Comparison of ENCODE assay signal across 21 cellular contexts in genomic region chr13:107457686-107458085, GRCh38.
DNase-seq lines count a peak whose midpoint lies in the region; ATAC-seq and TF ChIP-seq lines count a peak whose summit lies in the region.
"Had no signal": no experiment of that assay in that cellular context is flagged by ENCODE, and none has a peak within 500 bp of the region (broad histone marks: within the 10 kb centered on the region; RNA-seq: fewer than 3 reads in every experiment).

No MANE protein-coding gene starts in this region.

- no peaks in the 10 kb centered on the region for H3K4me1 Mint-ChIP-seq in Calu3 (ENCODE audit: low read depth, unreplicated experiment)
- H3K4me1 Mint-ChIP-seq: nephron; stimulated activated effector memory CD8-positive, alpha-beta T cell treated with anti-CD3 and anti-CD28 coated beads, Interleukin-12 subunit alpha, Interleukin-12 subunit beta, amount 100 ng/mL, for 72 hours had no signal

- H3K27me3 Mint-ChIP-seq in Calu3 (ENCODE audit: unreplicated experiment): no peaks in the 10 kb centered on the region

- no peaks in the 10 kb centered on the region for H3K9me3 Mint-ChIP-seq in Calu3 (ENCODE audit: low read depth, unreplicated experiment)

- BruUV-seq in Calu3 (replicated peaks; lab: Mats Ljungman, UMichigan): no TSS peak

- DNase-seq in DMS53 treated with DMSO at 0.1 percent for 48 hours (lab: John Stamatoyannopoulos, UW; ENCODE audit: unreplicated experiment) (peak; percentile 22), NCI-H187 treated with DMSO at 0.1 percent for 48 hours (lab: John Stamatoyannopoulos, UW) (peak; percentile 86), NCI-H69 (lab: John Stamatoyannopoulos, UW) (peak; percentile 57), lung microvascular endothelial cell (ENCODE audit: low read depth in 2 of 2) (peak; percentile 14 to 64), LoVo (ENCODE audit: low spot score) (no peak), Calu3 (no peak)
- DNase-seq in activated CD4-positive, CD25-positive, alpha-beta regulatory T cell treated with anti-CD3 and anti-CD28 coated beads, Interleukin-2, amount 50 U/mL, for 72 hours: no peak
- DNase-seq: ACHN; activated CD4-positive, alpha-beta T cell treated with anti-CD3 and anti-CD28 coated beads for 1 hour; activated CD8-positive, alpha-beta memory T cell treated with anti-CD3 and anti-CD28 coated beads for 24 hours; activated naive CD4-positive, alpha-beta T cell treated with anti-CD3 and anti-CD28 coated beads for 36 hours; activated T-cell treated with anti-CD3 and anti-CD28 coated beads, Interleukin-2, amount 50 U/mL, for 4 hours; GOT3; left cardiac atrium; NCI-H446; posterior cingulate gyrus; testis had no signal

- CTCF ChIA-PET in Calu3 (lab: Charles Lee): no interaction called here

- H3K27ac Mint-ChIP-seq in Calu3 (ENCODE audit: unreplicated experiment): no peak overlapping the region
- H3K27ac Mint-ChIP-seq: activated naive CD4-positive, alpha-beta T cell treated with anti-CD3 and anti-CD28 coated beads for 36 hours; nephron; stimulated activated effector memory CD8-positive, alpha-beta T cell treated with anti-CD3 and anti-CD28 coated beads, Interleukin-12 subunit alpha, Interleukin-12 subunit beta, amount 100 ng/mL, for 72 hours had no signal

- intact Hi-C loops in Calu3 (cut with micrococcal nuclease; ENCODE audit: unreplicated experiment): no loop called here

- ATAC-seq in GM19023 (IDR thresholded peaks at IDR 0.05; ENCODE audit: unreplicated experiment): no peak
- ATAC-seq: activated T-cell treated with anti-CD3 and anti-CD28 coated beads, Interleukin-2, amount 50 U/mL, for 4 hours; K562; left cardiac atrium; stimulated activated effector memory CD8-positive, alpha-beta T cell treated with anti-CD3 and anti-CD28 coated beads, Interleukin-12 subunit alpha, Interleukin-12 subunit beta, amount 100 ng/mL, for 72 hours had no signal

- H3K36me3 Mint-ChIP-seq in Calu3 (ENCODE audit: insufficient read depth, unreplicated experiment): no peaks in the 10 kb centered on the region
- H3K36me3 Mint-ChIP-seq: stimulated activated effector memory CD8-positive, alpha-beta T cell treated with anti-CD3 and anti-CD28 coated beads, Interleukin-12 subunit alpha, Interleukin-12 subunit beta, amount 100 ng/mL, for 72 hours had no signal

- no peak overlapping the region for H3K4me3 Mint-ChIP-seq in Calu3 (ENCODE audit: low read depth, unreplicated experiment)
- H3K4me3 Mint-ChIP-seq: activated naive CD4-positive, alpha-beta T cell treated with anti-CD3 and anti-CD28 coated beads for 36 hours; activated T-cell treated with anti-CD3 and anti-CD28 coated beads, Interleukin-2, amount 50 U/mL, for 4 hours; nephron; stimulated activated effector memory CD8-positive, alpha-beta T cell treated with anti-CD3 and anti-CD28 coated beads, Interleukin-12 subunit alpha, Interleukin-12 subunit beta, amount 100 ng/mL, for 72 hours had no signal

- TF ChIP-seq CTCF in Calu3 (IDR thresholded peaks at IDR 0.05; ENCODE audit: unreplicated experiment): no peak

Comparison
In these comparisons a context has a peak if more than half of its experiments do, and no peak if none do; other contexts are left out.
1. DNase-seq: peak in DMS53 treated with DMSO at 0.1 percent for 48 hours (single experiment), NCI-H187 treated with DMSO at 0.1 percent for 48 hours (single experiment), NCI-H69 (single experiment) and lung microvascular endothelial cell (2 of 2); none in LoVo (single experiment), activated CD4-positive, CD25-positive, alpha-beta regulatory T cell treated with anti-CD3 and anti-CD28 coated beads, Interleukin-2, amount 50 U/mL, for 72 hours (single experiment) and Calu3 (single experiment).